Comparison of ENCODE assay signal across 1 cellular context in genomic region chr9:121353246-121353975, GRCh38.
TF ChIP-seq lines count a peak whose summit lies in the region.

No MANE protein-coding gene starts in this region.

TF ChIP-seq in GM12878, 131 proteins besides CTCF, POLR2A, EP300 and RAD21 (continued from another document):
- TF ChIP-seq ZNF592 (IDR thresholded peaks at IDR 0.05) (no peak), TAF1 (IDR thresholded peaks at IDR 0.05; ENCODE audit: borderline replicate concordance, low read depth, low read length) (peak; percentile 35; the same call in 1 of the 2 replicates), MXI1 (IDR thresholded peaks at IDR 0.05; ENCODE audit: low read depth, low read length) (no peak)
